13 cellular contexts compared by ENCODE assay signal in genomic region chr12:94761559-94761958, GRCh38.
DNase-seq lines count a peak whose midpoint lies in the region; ATAC-seq and TF ChIP-seq lines count a peak whose summit lies in the region.
"Had no signal": no experiment of that assay in that cellular context is flagged by ENCODE, and none has a peak within 500 bp of the region (broad histone marks: within the 10 kb centered on the region; RNA-seq: fewer than 3 reads in every experiment).

No MANE protein-coding gene starts in this region.

- no peak overlapping the region for H3K4me3 Mint-ChIP-seq in stimulated activated effector memory CD8-positive, alpha-beta T cell treated with anti-CD3 and anti-CD28 coated beads, Interleukin-12 subunit alpha, Interleukin-12 subunit beta, amount 100 ng/mL, for 72 hours
- no peak overlapping the region for H3K4me3 Mint-ChIP-seq in T-helper 17 cell

- H3K27ac ChIP-seq in RWPE1: no peak overlapping the region
- H3K27ac ChIP-seq: heart right ventricle, WERI-Rb-1 had no signal

- H3K9me3 ChIP-seq in T-helper 17 cell (ENCODE audit: control insufficient read depth, low read length, poor library complexity, severe bottlenecking): no peaks in the 10 kb centered on the region
- H3K9me3 ChIP-seq: heart right ventricle had no signal

- ATAC-seq in stimulated activated effector memory CD8-positive, alpha-beta T cell treated with anti-CD3 and anti-CD28 coated beads, Interleukin-12 subunit alpha, Interleukin-12 subunit beta, amount 100 ng/mL, for 72 hours: peak; percentile 95
- ATAC-seq in T-helper 17 cell: no peak
- ATAC-seq: heart right ventricle had no signal

- H3K4me1 Mint-ChIP-seq in stimulated activated effector memory CD8-positive, alpha-beta T cell treated with anti-CD3 and anti-CD28 coated beads, Interleukin-12 subunit alpha, Interleukin-12 subunit beta, amount 100 ng/mL, for 72 hours: peaks cover 21% of the 10 kb centered on the region
- peaks cover 7% of the 10 kb centered on the region for H3K4me1 Mint-ChIP-seq in T-helper 17 cell

- H3K4me3 ChIP-seq in H7 (ENCODE audit: insufficient read depth, low read depth, low read length): no peak overlapping the region
- H3K4me3 ChIP-seq: heart right ventricle had no signal

- peaks cover 11% of the 10 kb centered on the region for H3K27me3 Mint-ChIP-seq in T-helper 17 cell

- H3K27me3 ChIP-seq in H7 (ENCODE audit: control insufficient read depth, insufficient read depth, low read length): no peaks in the 10 kb centered on the region

- H3K36me3 ChIP-seq in H7 (replicated peaks; ENCODE audit: control insufficient read depth, insufficient read depth, low read length): no peaks in the 10 kb centered on the region
- H3K36me3 ChIP-seq: heart right ventricle, WERI-Rb-1 had no signal

- peak overlapping the region; percentile 51 for H3K27ac Mint-ChIP-seq in stimulated activated effector memory CD8-positive, alpha-beta T cell treated with anti-CD3 and anti-CD28 coated beads, Interleukin-12 subunit alpha, Interleukin-12 subunit beta, amount 100 ng/mL, for 72 hours
- H3K27ac Mint-ChIP-seq in T-helper 17 cell: no peak overlapping the region

- CTCF ChIA-PET in RWPE1 (lab: Yijun Ruan, JAX): interaction anchor here (0.6 kb wide), 1 partner anchor 279 kb away, joined by 3 read pairs; no protein-coding TSS in a partner anchor

- peak; percentile 3 for DNase-seq in stimulated activated CD4-positive, alpha-beta T cell treated with anti-CD3 and anti-CD28 coated beads, Interleukin-15, amount 100 ng/mL, for 24 hours
- DNase-seq in stimulated activated CD4-positive, alpha-beta T cell treated with anti-CD3 and anti-CD28 coated beads, Interleukin-12 subunit alpha, Interleukin-12 subunit beta, amount 100 ng/mL, for 4 hours: no peak
- DNase-seq in RWPE1 (ENCODE audit: low spot score) (peak; percentile 84), fibroblast of peridontal ligament (ENCODE audit: extremely low read depth) (peak; percentile 93), T-helper 17 cell (no peak), GM10266 (ENCODE audit: extremely low spot score) (no peak), H7 (no peak)
- no peak for DNase-seq in stimulated activated effector memory CD8-positive, alpha-beta T cell treated with anti-CD3 and anti-CD28 coated beads, Interleukin-12 subunit alpha, Interleukin-12 subunit beta, amount 100 ng/mL, for 72 hours (ENCODE audit: low spot score in 2 of 2)
- DNase-seq: COR-L47, heart right ventricle, KBM-7, NCI-H526 treated with DMSO at 0.1 percent for 48 hours, WERI-Rb-1 had no signal

- H3K9me3 Mint-ChIP-seq in stimulated activated effector memory CD8-positive, alpha-beta T cell treated with anti-CD3 and anti-CD28 coated beads, Interleukin-12 subunit alpha, Interleukin-12 subunit beta, amount 100 ng/mL, for 72 hours: no peaks in the 10 kb centered on the region

- POLR2A ChIA-PET in RWPE1 (lab: Yijun Ruan, JAX; ENCODE audit: low non-redundant PET): no interaction called here

- no peaks in the 10 kb centered on the region for H3K36me3 Mint-ChIP-seq in stimulated activated effector memory CD8-positive, alpha-beta T cell treated with anti-CD3 and anti-CD28 coated beads, Interleukin-12 subunit alpha, Interleukin-12 subunit beta, amount 100 ng/mL, for 72 hours
- H3K36me3 Mint-ChIP-seq in T-helper 17 cell (ENCODE audit: low read depth): no peaks in the 10 kb centered on the region

- TF ChIP-seq CTCF in RWPE1 (conservative IDR thresholded peaks at IDR 0.05; ENCODE audit: low read depth) (no peak), GM10266 (IDR thresholded peaks at IDR 0.05; ENCODE audit: control insufficient read depth, insufficient read depth, low read depth, missing control alignments) (no peak)

Comparison
In these comparisons a context has a peak if more than half of its experiments do, and no peak if none do; other contexts are left out.
1. DNase-seq: peak in stimulated activated CD4-positive, alpha-beta T cell treated with anti-CD3 and anti-CD28 coated beads, Interleukin-15, amount 100 ng/mL, for 24 hours (single experiment), RWPE1 (single experiment) and fibroblast of peridontal ligament (single experiment); none in stimulated activated CD4-positive, alpha-beta T cell treated with anti-CD3 and anti-CD28 coated beads, Interleukin-12 subunit alpha, Interleukin-12 subunit beta, amount 100 ng/mL, for 4 hours (single experiment), stimulated activated effector memory CD8-positive, alpha-beta T cell treated with anti-CD3 and anti-CD28 coated beads, Interleukin-12 subunit alpha, Interleukin-12 subunit beta, amount 100 ng/mL, for 72 hours (0 of 2), T-helper 17 cell (0 of 3), GM10266 (single experiment) and H7 (single experiment).